In the genomic region with DNA sequence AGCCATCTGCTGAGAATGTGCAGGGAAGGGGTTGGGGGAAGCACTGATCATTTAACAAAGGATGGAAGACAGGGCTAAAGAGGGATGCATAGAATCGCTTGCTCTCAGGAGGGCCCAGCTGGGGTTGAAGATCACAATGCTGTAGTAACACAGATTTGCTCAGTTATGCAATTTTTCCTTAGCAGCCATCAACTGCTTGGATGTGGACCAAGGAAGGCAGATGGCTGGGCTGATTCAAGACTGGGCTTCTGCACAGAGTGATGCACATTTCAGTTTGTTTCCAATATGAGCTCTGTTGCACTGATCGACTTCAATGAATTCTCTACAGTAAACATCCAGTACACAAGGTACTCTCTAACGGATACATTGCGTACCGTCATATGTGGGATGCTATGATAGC, we compare ENCODE assay signal across 14 cellular contexts.
A peak's percentile ranks its signal among the peaks of the same experiment; 100 is the strongest.
DNase-seq lines count a peak whose midpoint lies in the region; ATAC-seq and TF ChIP-seq lines count a peak whose summit lies in the region.
"Had no signal": no experiment of that assay in that cellular context is flagged by ENCODE, and none has a peak within 500 bp of the region (broad histone marks: within the 10 kb centered on the region; RNA-seq: fewer than 3 reads in every experiment).

No MANE protein-coding gene starts in this region.

- H3K27ac Mint-ChIP-seq in activated CD4-positive, alpha-beta T cell treated with anti-CD3 and anti-CD28 coated beads, Interleukin-2, amount 10 ng/mL, durations not matched to agents 7 days and 5 days = peak overlapping the region; percentile 82
- H3K27ac Mint-ChIP-seq in stimulated activated effector memory CD8-positive, alpha-beta T cell treated with anti-CD3 and anti-CD28 coated beads, Interleukin-12 subunit alpha, Interleukin-12 subunit beta, amount 100 ng/mL, for 72 hours = no peak overlapping the region

- no peaks in the 10 kb centered on the region for H3K9me3 ChIP-seq in adrenal gland (replicated peaks in 1 of 3)
- H3K9me3 ChIP-seq: body of pancreas, thoracic aorta had no signal

- no peak overlapping the region for H3K4me3 Mint-ChIP-seq in activated CD4-positive, alpha-beta T cell treated with anti-CD3 and anti-CD28 coated beads, Interleukin-2, amount 10 ng/mL, durations not matched to agents 7 days and 5 days
- H3K4me3 Mint-ChIP-seq in stimulated activated effector memory CD8-positive, alpha-beta T cell treated with anti-CD3 and anti-CD28 coated beads, Interleukin-12 subunit alpha, Interleukin-12 subunit beta, amount 100 ng/mL, for 72 hours = peak overlapping the region; percentile 30

- intact Hi-C loops in adrenal gland (cut with DNase I) (no loop called here), head of caudate nucleus (cut with DNase I) (no loop called here)

- 62 to 74% (median 69%) methylated on average over 4 to 5 of the region's 5 CpGs for WGBS in adrenal gland, 4 donors

- H3K36me3 Mint-ChIP-seq in activated CD4-positive, alpha-beta T cell treated with anti-CD3 and anti-CD28 coated beads, Interleukin-2, amount 10 ng/mL, durations not matched to agents 7 days and 5 days (ENCODE audit: low read depth) = no peaks in the 10 kb centered on the region
- no peaks in the 10 kb centered on the region for H3K36me3 Mint-ChIP-seq in stimulated activated effector memory CD8-positive, alpha-beta T cell treated with anti-CD3 and anti-CD28 coated beads, Interleukin-12 subunit alpha, Interleukin-12 subunit beta, amount 100 ng/mL, for 72 hours

- POLR2A ChIA-PET in activated CD4-positive, alpha-beta T cell treated with anti-CD3 and anti-CD28 coated beads, Interleukin-2, amount 10 ng/mL, durations not matched to agents 7 days and 5 days (lab: Charles Lee) = no interaction called here

- peaks cover 3% of the 10 kb centered on the region for H3K27me3 ChIP-seq in adrenal gland
- H3K27me3 ChIP-seq: body of pancreas had no signal

- H3K4me1 ChIP-seq in adrenal gland (replicated peaks in 1 of 2) = peaks cover 4 to 16% of the 10 kb centered on the region in 2 donors
- H3K4me1 ChIP-seq: parathyroid adenoma had no signal

- no peak for TF ChIP-seq POLR2A in adrenal gland (IDR thresholded peaks at IDR 0.05)

- H3K4me3 ChIP-seq in adrenal gland = no peak overlapping the region
- H3K4me3 ChIP-seq: body of pancreas, thoracic aorta had no signal

- peaks cover 40% of the 10 kb centered on the region for H3K4me1 Mint-ChIP-seq in activated CD4-positive, alpha-beta T cell treated with anti-CD3 and anti-CD28 coated beads, Interleukin-2, amount 10 ng/mL, durations not matched to agents 7 days and 5 days
- peaks cover 43% of the 10 kb centered on the region for H3K4me1 Mint-ChIP-seq in stimulated activated effector memory CD8-positive, alpha-beta T cell treated with anti-CD3 and anti-CD28 coated beads, Interleukin-12 subunit alpha, Interleukin-12 subunit beta, amount 100 ng/mL, for 72 hours

- no peaks in the 10 kb centered on the region for H3K36me3 ChIP-seq in adrenal gland (replicated peaks in 1 of 2)
- H3K36me3 ChIP-seq: thoracic aorta had no signal

- ATAC-seq in stimulated activated effector memory CD8-positive, alpha-beta T cell treated with anti-CD3 and anti-CD28 coated beads, Interleukin-12 subunit alpha, Interleukin-12 subunit beta, amount 100 ng/mL, for 72 hours = no peak
- ATAC-seq in HG03460 (IDR thresholded peaks at IDR 0.05; ENCODE audit: unreplicated experiment) = no peak
- ATAC-seq: body of pancreas had no signal

- CTCF ChIA-PET in activated CD4-positive, alpha-beta T cell treated with anti-CD3 and anti-CD28 coated beads, Interleukin-2, amount 10 ng/mL, durations not matched to agents 7 days and 5 days (lab: Charles Lee) = no interaction called here

- TF ChIP-seq CTCF in adrenal gland (IDR thresholded peaks at IDR 0.05) = no peak

- no peak for DNase-seq in activated CD4-positive, alpha-beta T cell treated with anti-CD3 and anti-CD28 coated beads, Interleukin-2, amount 10 ng/mL, durations not matched to agents 7 days and 5 days
- no peak for DNase-seq in activated CD4-positive, alpha-beta T cell treated with anti-CD3 and anti-CD28 coated beads for 4 hours
- DNase-seq in adrenal gland (peak in 5 of 7 donors; percentile 37 to 63 (median 43)), head of caudate nucleus (peak in 28 of 42 donors; percentile 4 to 79 (median 42)), NCI-H82 (lab: John Stamatoyannopoulos, UW) (no peak), NCI-H1417 treated with DMSO at 0.1 percent for 48 hours (lab: John Stamatoyannopoulos, UW) (no peak)
- DNase-seq in stimulated activated effector memory CD8-positive, alpha-beta T cell treated with anti-CD3 and anti-CD28 coated beads, Interleukin-12 subunit alpha, Interleukin-12 subunit beta, amount 100 ng/mL, for 72 hours (ENCODE audit: low spot score in 2 of 2) = no peak
- DNase-seq: activated T-cell treated with anti-CD3 and anti-CD28 coated beads, Interleukin-2, amount 50 U/mL, for 1 hour; DMS79 treated with DMSO at 0.1 percent for 48 hours; stimulated activated CD4-positive, alpha-beta T cell treated with anti-CD3 and anti-CD28 coated beads, Interleukin-4, amount 100 ng/mL, for 4 hours had no signal

- no peak overlapping the region for H3K27ac ChIP-seq in adrenal gland
- H3K27ac ChIP-seq: body of pancreas, parathyroid adenoma, thoracic aorta had no signal

- H3K9me3 Mint-ChIP-seq in activated CD4-positive, alpha-beta T cell treated with anti-CD3 and anti-CD28 coated beads, Interleukin-2, amount 10 ng/mL, durations not matched to agents 7 days and 5 days = no peaks in the 10 kb centered on the region
- H3K9me3 Mint-ChIP-seq in stimulated activated effector memory CD8-positive, alpha-beta T cell treated with anti-CD3 and anti-CD28 coated beads, Interleukin-12 subunit alpha, Interleukin-12 subunit beta, amount 100 ng/mL, for 72 hours = no peaks in the 10 kb centered on the region

- no peaks in the 10 kb centered on the region for H3K27me3 Mint-ChIP-seq in activated CD4-positive, alpha-beta T cell treated with anti-CD3 and anti-CD28 coated beads, Interleukin-2, amount 10 ng/mL, durations not matched to agents 7 days and 5 days

Comparison
In these comparisons a context has a peak if more than half of its experiments do, and no peak if none do; other contexts are left out.
1. DNase-seq: peak in adrenal gland (5 of 7) and head of caudate nucleus (28 of 42); none in activated CD4-positive, alpha-beta T cell treated with anti-CD3 and anti-CD28 coated beads, Interleukin-2, amount 10 ng/mL, durations not matched to agents 7 days and 5 days (single experiment), activated CD4-positive, alpha-beta T cell treated with anti-CD3 and anti-CD28 coated beads for 4 hours (0 of 2), stimulated activated effector memory CD8-positive, alpha-beta T cell treated with anti-CD3 and anti-CD28 coated beads, Interleukin-12 subunit alpha, Interleukin-12 subunit beta, amount 100 ng/mL, for 72 hours (0 of 2), NCI-H82 (single experiment) and NCI-H1417 treated with DMSO at 0.1 percent for 48 hours (single experiment).